ENCODE assay signal across 9 cellular contexts in the genomic region with DNA sequence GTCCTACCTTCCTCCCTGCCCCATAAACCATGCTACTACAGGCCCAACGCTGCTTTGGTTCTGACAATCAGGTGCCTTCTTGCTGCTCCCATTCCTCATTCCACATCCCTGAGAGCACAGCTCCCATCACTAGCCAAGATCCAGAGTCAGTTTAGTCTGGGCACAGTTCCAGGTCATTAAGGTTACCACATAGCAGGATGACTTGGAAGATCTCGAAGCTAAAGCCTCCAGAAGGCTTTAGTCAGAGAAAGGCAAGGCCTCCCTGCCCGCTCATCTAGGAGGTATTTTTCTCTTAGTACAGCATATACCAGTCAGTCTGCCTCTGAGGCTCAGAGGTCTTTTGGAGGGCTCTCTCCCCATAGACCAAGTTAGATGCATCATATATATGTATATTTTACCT. TPM values are rescaled to one million over a fixed set of nuclear protein-coding genes. Genes with fewer than 3 reads are reported as not detected.
DNase-seq lines count a peak whose midpoint lies in the region; TF ChIP-seq lines count a peak whose summit lies in the region.
"Had no signal": no experiment of that assay in that cellular context is flagged by ENCODE, and none has a peak within 500 bp of the region (broad histone marks: within the 10 kb centered on the region; RNA-seq: fewer than 3 reads in every experiment).

No MANE protein-coding gene starts in this region.

- in situ Hi-C loops in GM13976 (cut with MboI; ENCODE audit: low sequenced_read_pairs, unreplicated experiment): no loop called here

- DNase-seq in EH (ENCODE audit: low read depth) (peak; percentile 99), M059J (ENCODE audit: low read depth) (peak; percentile 96), dedifferentiated amniotic fluid mesenchymal stem cell (ENCODE audit: extremely low spot score) (peak; percentile 65), non-pigmented ciliary epithelial cell (ENCODE audit: low read depth) (peak; percentile 73), GM13976 (ENCODE audit: low spot score) (no peak), hippocampal formation (lab: John Stamatoyannopoulos, UW) (no peak)
- DNase-seq in stimulated activated CD8-positive, alpha-beta memory T cell treated with anti-CD3 and anti-CD28 coated beads, Interleukin-4, amount 100 ng/mL, for 48 hours: no peak
- DNase-seq in stimulated activated CD4-positive, alpha-beta T cell treated with anti-CD3 and anti-CD28 coated beads, Interleukin-4, amount 100 ng/mL, for 24 hours: no peak
- DNase-seq: transverse colon had no signal

- no peak for TF ChIP-seq CTCF in GM13976 (IDR thresholded peaks at IDR 0.05; ENCODE audit: borderline replicate concordance, control extremely low read depth, extremely low read depth, insufficient read depth, missing control alignments)

RNA-seq across cellular contexts. Expression of a gene that starts 30.3 kb away (rescaled TPM):
- total RNA-seq in M059J (2014; rRNA removed; shearing (Covaris generic)): 2.2 and 4.1 TPM in 2 replicates

RNA-seq across cellular contexts. Expression of a gene that starts 30.5 kb away (rescaled TPM):
- total RNA-seq in M059J (2014; rRNA removed; shearing (Covaris generic)): 728 and 753 TPM in 2 replicates

RNA-seq across cellular contexts. Expression of a gene that starts 58.1 kb away (rescaled TPM):
- 5.7 and 14.3 TPM in 2 replicates for total RNA-seq in M059J (2014; rRNA removed; shearing (Covaris generic))

Comparison
In these comparisons a context has a peak if more than half of its experiments do, and no peak if none do; other contexts are left out.
1. DNase-seq: peak in EH (single experiment), M059J (single experiment), dedifferentiated amniotic fluid mesenchymal stem cell (single experiment) and non-pigmented ciliary epithelial cell (single experiment); none in stimulated activated CD8-positive, alpha-beta memory T cell treated with anti-CD3 and anti-CD28 coated beads, Interleukin-4, amount 100 ng/mL, for 48 hours (single experiment), GM13976 (single experiment), stimulated activated CD4-positive, alpha-beta T cell treated with anti-CD3 and anti-CD28 coated beads, Interleukin-4, amount 100 ng/mL, for 24 hours (single experiment) and hippocampal formation (0 of 2).